ENCODE assay signal across 26 cellular contexts in genomic region chr1:237141471-237141870, GRCh38.
DNase-seq lines count a peak whose midpoint lies in the region; ATAC-seq, FAIRE-seq and TF ChIP-seq lines count a peak whose summit lies in the region.
"Had no signal": no experiment of that assay in that cellular context is flagged by ENCODE, and none has a peak within 500 bp of the region (broad histone marks: within the 10 kb centered on the region; RNA-seq: fewer than 3 reads in every experiment).

No MANE protein-coding gene starts in this region.

- TF ChIP-seq CTCF in WERI-Rb-1 (IDR thresholded peaks at IDR 0.05; ENCODE audit: low read depth, low read length) (no peak), stomach (IDR thresholded peaks at IDR 0.05) (no peak), D721Med (IDR thresholded peaks at IDR 0.05; ENCODE audit: insufficient read depth, missing control alignments) (no peak), gastrocnemius medialis (IDR thresholded peaks at IDR 0.05 in 4 of 5, conservative IDR thresholded peaks at IDR 0.05 in 1 of 5) (no peak)

- H3K27me3 Mint-ChIP-seq in activated T-cell treated with anti-CD3 and anti-CD28 coated beads, Interleukin-2, amount 50 U/mL, for 24 hours: peaks cover 5% of the 10 kb centered on the region
- H3K27me3 Mint-ChIP-seq: progenitor cell of endocrine pancreas; stimulated activated naive B cell treated with anti-CD40 and anti-IgM and Interleukin-4, amounts not matched to agents 10 μg/mL and 1 μg/mL and 100 μg/mL, for 72 hours had no signal

- TF ChIP-seq POLR2A in stomach (IDR thresholded peaks at IDR 0.05) (no peak), gastrocnemius medialis (IDR thresholded peaks at IDR 0.05) (no peak)

- in situ Hi-C loops in gastrocnemius medialis (cut with MboI; ENCODE audit: low sequenced_read_pairs in 4 of 4): no loop called here

- intact Hi-C loops in right cardiac atrium (cut with DNase I) (no loop called here), stomach (cut with DNase I; ENCODE audit: low total_unique reads) (no loop called here), gastrocnemius medialis (cut with DNase I; ENCODE audit: low total_unique reads) (no loop called here)

- no peaks in the 10 kb centered on the region for H3K27me3 ChIP-seq in WERI-Rb-1 (ENCODE audit: insufficient read depth, low read depth, severe bottlenecking)
- no peaks in the 10 kb centered on the region for H3K27me3 ChIP-seq in right cardiac atrium (ENCODE audit: control insufficient read depth, insufficient read depth)
- H3K27me3 ChIP-seq in stomach: no peaks in the 10 kb centered on the region
- H3K27me3 ChIP-seq in gastrocnemius medialis: no peaks in the 10 kb centered on the region
- H3K27me3 ChIP-seq: BE2C, Peyer's patch had no signal

- no peak overlapping the region for H3K4me3 Mint-ChIP-seq in activated T-cell treated with anti-CD3 and anti-CD28 coated beads, Interleukin-2, amount 50 U/mL, for 24 hours
- H3K4me3 Mint-ChIP-seq: activated naive CD8-positive, alpha-beta T cell; neural crest cell; stimulated activated naive B cell treated with anti-CD40 and anti-IgM and Interleukin-4, amounts not matched to agents 10 μg/mL and 1 μg/mL and 100 μg/mL, for 72 hours; T-helper 1 cell treated with Interleukin-12 subunit alpha and Interleukin-12 subunit beta and Interleukin-4 antibody, amounts not matched to agents 30 μg/mL and 1 μg/mL, for 36 hours had no signal

- H3K36me3 ChIP-seq in WERI-Rb-1: no peaks in the 10 kb centered on the region
- H3K36me3 ChIP-seq in stomach: no peaks in the 10 kb centered on the region
- H3K36me3 ChIP-seq in gastrocnemius medialis: no peaks in the 10 kb centered on the region
- H3K36me3 ChIP-seq: BE2C, Peyer's patch had no signal

- H3K4me3 ChIP-seq in WERI-Rb-1 (ENCODE audit: low read depth, low read length) (no peak overlapping the region), right cardiac atrium (ENCODE audit: low read length) (no peak overlapping the region), stomach (no peak overlapping the region), gastrocnemius medialis (no peak overlapping the region)
- H3K4me3 ChIP-seq: A549, Peyer's patch, skin epidermis had no signal

- no peak overlapping the region for H3K27ac ChIP-seq in WERI-Rb-1
- H3K27ac ChIP-seq in right cardiac atrium (ENCODE audit: low read length): no peak overlapping the region
- peak overlapping the region in 4 of 5 donors; percentile 9 to 68 (median 39) for H3K27ac ChIP-seq in stomach
- no peak overlapping the region for H3K27ac ChIP-seq in gastrocnemius medialis
- H3K27ac ChIP-seq: A549 had no signal

- no peak for FAIRE-seq in D721Med (lab: Jason Lieb, UNC)
- FAIRE-seq: A549 had no signal

- ATAC-seq in right cardiac atrium (peak; percentile 3 to 20), gastrocnemius medialis (no peak)
- ATAC-seq: A549; stimulated activated naive B cell treated with anti-CD40 and anti-IgM and Interleukin-4, amounts not matched to agents 10 μg/mL and 1 μg/mL and 100 μg/mL, for 72 hours had no signal

- WGBS in right cardiac atrium: 46% methylated on average over 5 of the region's 5 CpGs
- WGBS in stomach, 5 donors: 54 to 95% (median 76%) methylated on average over 5 of the region's 5 CpGs

- H3K4me1 Mint-ChIP-seq in activated T-cell treated with anti-CD3 and anti-CD28 coated beads, Interleukin-2, amount 50 U/mL, for 24 hours (ENCODE audit: low read depth): no peaks in the 10 kb centered on the region
- H3K4me1 Mint-ChIP-seq: neural crest cell; stimulated activated naive B cell treated with anti-CD40 and anti-IgM and Interleukin-4, amounts not matched to agents 10 μg/mL and 1 μg/mL and 100 μg/mL, for 72 hours had no signal

- H3K9me3 ChIP-seq in WERI-Rb-1 (ENCODE audit: severe bottlenecking) (no peaks in the 10 kb centered on the region), right cardiac atrium (ENCODE audit: control insufficient read depth, low read length) (no peaks in the 10 kb centered on the region), stomach (no peaks in the 10 kb centered on the region), gastrocnemius medialis (no peaks in the 10 kb centered on the region)
- H3K9me3 ChIP-seq: A549, BE2C, Peyer's patch had no signal

- H3K27ac Mint-ChIP-seq in activated T-cell treated with anti-CD3 and anti-CD28 coated beads, Interleukin-2, amount 50 U/mL, for 24 hours: no peak overlapping the region
- H3K27ac Mint-ChIP-seq: activated naive CD8-positive, alpha-beta T cell; progenitor cell of endocrine pancreas; stimulated activated naive B cell treated with anti-CD40 and anti-IgM and Interleukin-4, amounts not matched to agents 10 μg/mL and 1 μg/mL and 100 μg/mL, for 72 hours; T-helper 1 cell treated with Interleukin-12 subunit alpha and Interleukin-12 subunit beta and Interleukin-4 antibody, amounts not matched to agents 30 μg/mL and 1 μg/mL, for 36 hours had no signal

- H3K4me1 ChIP-seq in right cardiac atrium (ENCODE audit: control insufficient read depth, insufficient read depth, low read length) (peaks cover 3% of the 10 kb centered on the region), stomach (peaks cover 0 to 27% (median 10%) of the 10 kb centered on the region in 4 donors), gastrocnemius medialis (no peaks in the 10 kb centered on the region)
- H3K4me1 ChIP-seq: A549, BE2C, Peyer's patch had no signal

- no peaks in the 10 kb centered on the region for H3K36me3 Mint-ChIP-seq in activated T-cell treated with anti-CD3 and anti-CD28 coated beads, Interleukin-2, amount 50 U/mL, for 24 hours (ENCODE audit: low read depth)
- H3K36me3 Mint-ChIP-seq: activated naive CD8-positive, alpha-beta T cell; stimulated activated naive B cell treated with anti-CD40 and anti-IgM and Interleukin-4, amounts not matched to agents 10 μg/mL and 1 μg/mL and 100 μg/mL, for 72 hours had no signal

- DNase-seq in D341Med (ENCODE audit: low spot score): peak; percentile 55
- peak; percentile 18 for DNase-seq in WERI-Rb-1
- peak in 2 of 3 donors; percentile 17 to 60 for DNase-seq in right cardiac atrium
- DNase-seq in stomach: no peak
- no peak for DNase-seq in D721Med (ENCODE audit: insufficient read length, low spot score)
- DNase-seq in gastrocnemius medialis: no peak
- DNase-seq in mucosa of gallbladder (ENCODE audit: low spot score): no peak
- no peak for DNase-seq in activated T-cell treated with anti-CD3 and anti-CD28 coated beads, Interleukin-2, amount 50 U/mL, for 24 hours
- DNase-seq: activated CD4-positive, alpha-beta T cell treated with anti-CD3 and anti-CD28 coated beads for 48 hours; BE2C; COR-L47; effector CD8-positive, alpha-beta T cell; midbrain; NCI-H1092 treated with DMSO at 0.1 percent for 48 hours; NCI-H2029; NCI-H226; NK-92 treated with Interleukin-12 subunit alpha and Interleukin-12 subunit beta, amount 100 ng/mL, for 24 hours; Peyer's patch; stimulated activated CD4-positive, alpha-beta T cell treated with anti-CD3 and anti-CD28 coated beads, Interleukin-2, amount 100 ng/mL, for 24 hours; stimulated activated naive B cell treated with anti-CD40 and anti-IgM and Interleukin-4, amounts not matched to agents 10 μg/mL and 1 μg/mL and 100 μg/mL, for 72 hours had no signal

- H3K9me3 Mint-ChIP-seq in activated T-cell treated with anti-CD3 and anti-CD28 coated beads, Interleukin-2, amount 50 U/mL, for 24 hours: no peaks in the 10 kb centered on the region
- H3K9me3 Mint-ChIP-seq: T-helper 1 cell treated with Interleukin-12 subunit alpha and Interleukin-12 subunit beta and Interleukin-4 antibody, amounts not matched to agents 30 μg/mL and 1 μg/mL, for 36 hours had no signal

- TF ChIP-seq EP300 in stomach (IDR thresholded peaks at IDR 0.05): no peak

Comparison
In these comparisons a context has a peak if more than half of its experiments do, and no peak if none do; other contexts are left out.
1. DNase-seq: peak in D341Med (single experiment), WERI-Rb-1 (single experiment) and right cardiac atrium (2 of 3); none in stomach (single experiment), D721Med (single experiment), gastrocnemius medialis (0 of 2), mucosa of gallbladder (single experiment) and activated T-cell treated with anti-CD3 and anti-CD28 coated beads, Interleukin-2, amount 50 U/mL, for 24 hours (single experiment).
2. H3K27ac ChIP-seq: peak in stomach (4 of 5); none in WERI-Rb-1 (single experiment), right cardiac atrium (single experiment) and gastrocnemius medialis (0 of 4).
3. ATAC-seq: peak in right cardiac atrium (2 of 2); none in gastrocnemius medialis (0 of 2).